Comparison of ENCODE assay signal across 16 cellular contexts in genomic region chr3:55597638-55598037, GRCh38.
A peak's percentile ranks its signal among the peaks of the same experiment; 100 is the strongest.
DNase-seq lines count a peak whose midpoint lies in the region; ATAC-seq and TF ChIP-seq lines count a peak whose summit lies in the region.
"Had no signal": no experiment of that assay in that cellular context is flagged by ENCODE, and none has a peak within 500 bp of the region (broad histone marks: within the 10 kb centered on the region; RNA-seq: fewer than 3 reads in every experiment).

No MANE protein-coding gene starts in this region.

- in situ Hi-C loops in transverse colon (cut with MboI; ENCODE audit: low pct_ligation_motif_present in 1 of 4, low pct_unique_long_range_greater_than_20kb in 1 of 4, low sequenced_read_pairs in 3 of 4), result no loop called here

- DNase-seq in NCI-H460 (ENCODE audit: extremely low read depth, low read depth) (peak; percentile 69), RWPE2 (ENCODE audit: low spot score) (no peak), epithelial cell of prostate (ENCODE audit: low read depth, low spot score) (no peak), transverse colon (no peak)
- no peak for DNase-seq in activated naive CD4-positive, alpha-beta T cell treated with anti-CD3 and anti-CD28 coated beads, Interleukin-2, amount 10 ng/mL, durations not matched to agents 7 days and 5 days
- DNase-seq in activated T-helper 1 cell treated with anti-CD3 and anti-CD28 coated beads, Interleukin-12 subunit alpha, Interleukin-12 subunit beta, Interleukin-2, Interleukin-4 antibody, amounts not matched to agents 30 ng/mL and 10 ng/mL and 1 ng/mL, durations not matched to agents 14 hours and 24 hours and 36 hours (ENCODE audit: low spot score), result no peak
- DNase-seq: CD8-positive, alpha-beta T cell; COR-L47; DMS153; DMS79 treated with DMSO at 0.1 percent for 48 hours; GDM1; GOT3 had no signal

- WGBS in transverse colon (ENCODE audit: low coverage in 1 of 2), 2 donors, result 85% methylated on average over 3 of the region's 3 CpGs; no CpG with 5 or more reads in 1 of the 2 donors

- H3K4me1 Mint-ChIP-seq in activated naive CD4-positive, alpha-beta T cell treated with anti-CD3 and anti-CD28 coated beads, Interleukin-2, amount 10 ng/mL, durations not matched to agents 7 days and 5 days, result no peaks in the 10 kb centered on the region
- no peaks in the 10 kb centered on the region for H3K4me1 Mint-ChIP-seq in activated T-helper 1 cell treated with anti-CD3 and anti-CD28 coated beads, Interleukin-12 subunit alpha, Interleukin-12 subunit beta, Interleukin-2, Interleukin-4 antibody, amounts not matched to agents 30 ng/mL and 10 ng/mL and 1 ng/mL, durations not matched to agents 14 hours and 24 hours and 36 hours (ENCODE audit: low read depth)

- no peak overlapping the region for H3K4me3 ChIP-seq in RWPE2 (ENCODE audit: severe bottlenecking)
- no peak overlapping the region for H3K4me3 ChIP-seq in transverse colon
- H3K4me3 ChIP-seq: A549 had no signal

- H3K27me3 Mint-ChIP-seq in activated naive CD4-positive, alpha-beta T cell treated with anti-CD3 and anti-CD28 coated beads, Interleukin-2, amount 10 ng/mL, durations not matched to agents 7 days and 5 days, result no peaks in the 10 kb centered on the region
- H3K27me3 Mint-ChIP-seq in activated T-helper 1 cell treated with anti-CD3 and anti-CD28 coated beads, Interleukin-12 subunit alpha, Interleukin-12 subunit beta, Interleukin-2, Interleukin-4 antibody, amounts not matched to agents 30 ng/mL and 10 ng/mL and 1 ng/mL, durations not matched to agents 14 hours and 24 hours and 36 hours (ENCODE audit: insufficient read depth), result no peaks in the 10 kb centered on the region

- no peak for TF ChIP-seq POLR2A in transverse colon (IDR thresholded peaks at IDR 0.05)

- H3K36me3 Mint-ChIP-seq in activated naive CD4-positive, alpha-beta T cell treated with anti-CD3 and anti-CD28 coated beads, Interleukin-2, amount 10 ng/mL, durations not matched to agents 7 days and 5 days, result no peaks in the 10 kb centered on the region
- no peaks in the 10 kb centered on the region for H3K36me3 Mint-ChIP-seq in activated T-helper 1 cell treated with anti-CD3 and anti-CD28 coated beads, Interleukin-12 subunit alpha, Interleukin-12 subunit beta, Interleukin-2, Interleukin-4 antibody, amounts not matched to agents 30 ng/mL and 10 ng/mL and 1 ng/mL, durations not matched to agents 14 hours and 24 hours and 36 hours (ENCODE audit: low read depth)
- H3K36me3 Mint-ChIP-seq: CD14-positive monocyte; CD8-positive, alpha-beta T cell had no signal

- no peaks in the 10 kb centered on the region for H3K9me3 Mint-ChIP-seq in activated naive CD4-positive, alpha-beta T cell treated with anti-CD3 and anti-CD28 coated beads, Interleukin-2, amount 10 ng/mL, durations not matched to agents 7 days and 5 days
- H3K9me3 Mint-ChIP-seq in activated T-helper 1 cell treated with anti-CD3 and anti-CD28 coated beads, Interleukin-12 subunit alpha, Interleukin-12 subunit beta, Interleukin-2, Interleukin-4 antibody, amounts not matched to agents 30 ng/mL and 10 ng/mL and 1 ng/mL, durations not matched to agents 14 hours and 24 hours and 36 hours, result no peaks in the 10 kb centered on the region
- H3K9me3 Mint-ChIP-seq: CD8-positive, alpha-beta T cell had no signal

- peak; percentile 45; the same call in 2 of the 3 replicates for ATAC-seq in RWPE2 (ENCODE audit: low read depth)
- ATAC-seq: A549; CD8-positive, alpha-beta T cell; HCT116 had no signal

- TF ChIP-seq CTCF in RWPE2 (IDR thresholded peaks at IDR 0.05; ENCODE audit: poor library complexity, severe bottlenecking) (no peak), transverse colon (IDR thresholded peaks at IDR 0.05) (no peak)

- H3K36me3 ChIP-seq in RWPE2 (ENCODE audit: low read depth) (no peaks in the 10 kb centered on the region), transverse colon (no peaks in the 10 kb centered on the region)

- H3K27ac ChIP-seq in RWPE2 (ENCODE audit: poor library complexity, severe bottlenecking) (no peak overlapping the region), epithelial cell of prostate (peak overlapping the region; percentile 74), transverse colon (no peak overlapping the region)
- H3K27ac ChIP-seq: A549, HL-60 had no signal

- no peak overlapping the region for H3K27ac Mint-ChIP-seq in activated naive CD4-positive, alpha-beta T cell treated with anti-CD3 and anti-CD28 coated beads, Interleukin-2, amount 10 ng/mL, durations not matched to agents 7 days and 5 days
- no peak overlapping the region for H3K27ac Mint-ChIP-seq in activated T-helper 1 cell treated with anti-CD3 and anti-CD28 coated beads, Interleukin-12 subunit alpha, Interleukin-12 subunit beta, Interleukin-2, Interleukin-4 antibody, amounts not matched to agents 30 ng/mL and 10 ng/mL and 1 ng/mL, durations not matched to agents 14 hours and 24 hours and 36 hours
- H3K27ac Mint-ChIP-seq: CD14-positive monocyte; CD8-positive, alpha-beta T cell had no signal

- no peaks in the 10 kb centered on the region for H3K9me3 ChIP-seq in RWPE2 (ENCODE audit: severe bottlenecking)
- H3K9me3 ChIP-seq in transverse colon, result no peaks in the 10 kb centered on the region
- H3K9me3 ChIP-seq: A549 had no signal

- TF ChIP-seq EP300 in transverse colon (IDR thresholded peaks at IDR 0.05; ENCODE audit: low read depth), result no peak

- intact Hi-C loops in transverse colon (cut with DNase I; ENCODE audit: low total_unique reads), result no loop called here
- intact Hi-C loops in activated T-helper 1 cell treated with anti-CD3 and anti-CD28 coated beads, Interleukin-12 subunit alpha, Interleukin-12 subunit beta, Interleukin-2, Interleukin-4 antibody, amounts not matched to agents 30 ng/mL and 10 ng/mL and 1 ng/mL, durations not matched to agents 14 hours and 24 hours and 36 hours (cut with micrococcal nuclease), result no loop called here

- H3K4me3 Mint-ChIP-seq in activated naive CD4-positive, alpha-beta T cell treated with anti-CD3 and anti-CD28 coated beads, Interleukin-2, amount 10 ng/mL, durations not matched to agents 7 days and 5 days, result no peak overlapping the region
- no peak overlapping the region for H3K4me3 Mint-ChIP-seq in activated T-helper 1 cell treated with anti-CD3 and anti-CD28 coated beads, Interleukin-12 subunit alpha, Interleukin-12 subunit beta, Interleukin-2, Interleukin-4 antibody, amounts not matched to agents 30 ng/mL and 10 ng/mL and 1 ng/mL, durations not matched to agents 14 hours and 24 hours and 36 hours
- H3K4me3 Mint-ChIP-seq: CD14-positive monocyte; CD8-positive, alpha-beta T cell had no signal

- CTCF ChIA-PET in activated naive CD4-positive, alpha-beta T cell treated with anti-CD3 and anti-CD28 coated beads, Interleukin-2, amount 10 ng/mL, durations not matched to agents 7 days and 5 days (lab: Charles Lee), result no interaction called here

- no peaks in the 10 kb centered on the region for H3K27me3 ChIP-seq in RWPE2 (ENCODE audit: insufficient read depth, poor library complexity, severe bottlenecking)
- H3K27me3 ChIP-seq in transverse colon, result no peaks in the 10 kb centered on the region

- peaks cover 3% of the 10 kb centered on the region for H3K4me1 ChIP-seq in RWPE2 (ENCODE audit: insufficient read depth, poor library complexity, severe bottlenecking)
- peaks cover 0 to 4% (median 0%) of the 10 kb centered on the region in 4 donors for H3K4me1 ChIP-seq in transverse colon
- H3K4me1 ChIP-seq: A549 had no signal
